In genomic region chr3:152382312-152383135, GRCh38 we compare ENCODE assay signal across 9 cellular contexts.
DNase-seq lines count a peak whose midpoint lies in the region; ATAC-seq and TF ChIP-seq lines count a peak whose summit lies in the region.
"Had no signal": no experiment of that assay in that cellular context is flagged by ENCODE, and none has a peak within 500 bp of the region (broad histone marks: within the 10 kb centered on the region; RNA-seq: fewer than 3 reads in every experiment).

No MANE protein-coding gene starts in this region.

- peak overlapping the region; percentile 62 for H3K4me3 Mint-ChIP-seq in activated naive CD8-positive, alpha-beta T cell treated with anti-CD3 and anti-CD28 coated beads, Interleukin-2, amount 50 U/mL, for 24 hours

- 80% methylated on average over 9 of the region's 9 CpGs for WGBS in SK-N-SH (ENCODE audit: low lambda C conversion rate)
- 35% methylated on average over 9 of the region's 9 CpGs for WGBS in suprapubic skin

- no peaks in the 10 kb centered on the region for H3K27me3 Mint-ChIP-seq in activated naive CD8-positive, alpha-beta T cell treated with anti-CD3 and anti-CD28 coated beads, Interleukin-2, amount 50 U/mL, for 24 hours

- peaks cover 22% of the 10 kb centered on the region for H3F3A ChIP-seq in SK-N-SH (replicated peaks; ENCODE audit: insufficient read depth)

- no peaks in the 10 kb centered on the region for H3K9me3 Mint-ChIP-seq in activated naive CD8-positive, alpha-beta T cell treated with anti-CD3 and anti-CD28 coated beads, Interleukin-2, amount 50 U/mL, for 24 hours

- H3K9ac ChIP-seq in SK-N-SH, result no peak overlapping the region

- H3K4me1 Mint-ChIP-seq in activated naive CD8-positive, alpha-beta T cell treated with anti-CD3 and anti-CD28 coated beads, Interleukin-2, amount 50 U/mL, for 24 hours, result peaks cover 84% of the 10 kb centered on the region

- CTCF ChIA-PET in SK-N-SH (lab: Yijun Ruan, JAX), result interaction anchor here (1.4 to 1.6 kb wide), 2 partner anchors 21 to 35 kb away, joined by 3 read pairs; no protein-coding TSS in a partner anchor

- H3K36me3 Mint-ChIP-seq in activated naive CD8-positive, alpha-beta T cell treated with anti-CD3 and anti-CD28 coated beads, Interleukin-2, amount 50 U/mL, for 24 hours (ENCODE audit: low read depth), result peaks cover 14% of the 10 kb centered on the region

- peak overlapping the region; percentile 80 for H3K27ac Mint-ChIP-seq in activated naive CD8-positive, alpha-beta T cell treated with anti-CD3 and anti-CD28 coated beads, Interleukin-2, amount 50 U/mL, for 24 hours

- no peak for ATAC-seq in SK-N-SH treated with all-trans-retinoic acid at 6 μM for 48 hours
- ATAC-seq in activated naive CD8-positive, alpha-beta T cell treated with anti-CD3 and anti-CD28 coated beads, Interleukin-2, amount 50 U/mL, for 24 hours, result no peak
- ATAC-seq in GM21737 (IDR thresholded peaks at IDR 0.05; ENCODE audit: unreplicated experiment), result no peak
- no peak for ATAC-seq in HG03097 (IDR thresholded peaks at IDR 0.05; ENCODE audit: low FRiP score, unreplicated experiment)

- no peak overlapping the region for H2AFZ ChIP-seq in SK-N-SH (ENCODE audit: low read depth)

- TF ChIP-seq CTCF in SK-N-SH (IDR thresholded peaks at IDR 0.05), result no peak
- TF ChIP-seq CTCF in suprapubic skin (IDR thresholded peaks at IDR 0.05), result no peak

- peak overlapping the region in 1 of 2 experiments; percentile 5; a peak in 1 of 4 replicates for H3K27ac ChIP-seq in SK-N-SH (ENCODE audit: low read depth in 2 of 2, low read length in 1 of 2)
- H3K27ac ChIP-seq in suprapubic skin, result peak overlapping the region; percentile 66
- H3K27ac ChIP-seq: 22Rv1 had no signal

- no peak for TF ChIP-seq RAD21 in SK-N-SH (IDR thresholded peaks at IDR 0.05; ENCODE audit: low read length)

- H3K27me3 ChIP-seq in SK-N-SH (ENCODE audit: insufficient read depth) (no peaks in the 10 kb centered on the region), suprapubic skin (no peaks in the 10 kb centered on the region)

- H3K9me2 ChIP-seq in SK-N-SH, result no peaks in the 10 kb centered on the region

- H3K4me1 ChIP-seq in SK-N-SH (ENCODE audit: control insufficient read depth in 1 of 2, insufficient read depth in 2 of 2, low read depth in 1 of 2, low read length in 1 of 2) (peaks cover 5 to 56% of the 10 kb centered on the region in 2 experiments; a peak in 2 of 4 replicates), suprapubic skin (peaks cover 79% of the 10 kb centered on the region)

- H3K4me2 ChIP-seq in SK-N-SH, result peak overlapping the region; percentile 58

- TF ChIP-seq EP300 in SK-N-SH (IDR thresholded peaks at IDR 0.05; ENCODE audit: borderline replicate concordance in 1 of 2, low read depth in 1 of 2, low read length in 1 of 2), result no peak
- no peak for TF ChIP-seq EP300 in suprapubic skin (IDR thresholded peaks at IDR 0.05)

- POLR2A ChIA-PET in SK-N-SH (lab: Yijun Ruan, JAX), result no interaction called here

- peaks cover 4 to 11% of the 10 kb centered on the region in 2 experiments for H3K36me3 ChIP-seq in SK-N-SH (replicated peaks in 1 of 2; ENCODE audit: control insufficient read depth in 1 of 2, insufficient read depth in 2 of 2, low read length in 1 of 2)
- H3K36me3 ChIP-seq in suprapubic skin, result peaks cover 5% of the 10 kb centered on the region

- peaks cover 49% of the 10 kb centered on the region for H4K20me1 ChIP-seq in SK-N-SH (ENCODE audit: insufficient read depth)

- TF ChIP-seq POLR2A in suprapubic skin (IDR thresholded peaks at IDR 0.05), result no peak

- H3K79me2 ChIP-seq in SK-N-SH (ENCODE audit: insufficient read depth), result peaks cover 100% of the 10 kb centered on the region

- DNase-seq in SK-N-SH, result no peak
- no peak for DNase-seq in activated naive CD8-positive, alpha-beta T cell treated with anti-CD3 and anti-CD28 coated beads, Interleukin-2, amount 50 U/mL, for 24 hours
- DNase-seq in kidney tubule cell (ENCODE audit: low spot score), result peak; percentile 41
- DNase-seq in suprapubic skin (ENCODE audit: low spot score in 2 of 2), result no peak
- DNase-seq in GM03348 (ENCODE audit: low spot score), result no peak

- no peaks in the 10 kb centered on the region for H3K9me3 ChIP-seq in SK-N-SH
- no peaks in the 10 kb centered on the region for H3K9me3 ChIP-seq in suprapubic skin

- no peak overlapping the region for H3K4me3 ChIP-seq in SK-N-SH (ENCODE audit: low read depth in 2 of 2, low read length in 1 of 2)
- H3K4me3 ChIP-seq in suprapubic skin, result peak overlapping the region; percentile 25

TF ChIP-seq in SK-N-SH, 30 proteins besides CTCF, POLR2A, EP300 and RAD21:
- TF ChIP-seq TEAD4 (IDR thresholded peaks at IDR 0.05; ENCODE audit: borderline replicate concordance, insufficient read depth) (no peak), TCF12 (IDR thresholded peaks at IDR 0.05) (no peak), TAF1 (IDR thresholded peaks at IDR 0.05; ENCODE audit: borderline replicate concordance, low read depth, low read length) (no peak), CHD2 (IDR thresholded peaks at IDR 0.05; ENCODE audit: low read length, partially characterized antibody) (no peak), RXRA (IDR thresholded peaks at IDR 0.05; ENCODE audit: borderline replicate concordance, low read depth) (no peak), NFIC (IDR thresholded peaks at IDR 0.05; ENCODE audit: borderline replicate concordance) (no peak), YY1 (IDR thresholded peaks at IDR 0.05; ENCODE audit: low read depth) (no peak), USF2 (IDR thresholded peaks at IDR 0.05; ENCODE audit: borderline replicate concordance, low read depth, low read length) (no peak), RCOR1 (IDR thresholded peaks at IDR 0.05; ENCODE audit: low read length) (no peak)

TF ChIP-seq in SK-N-SH treated with all-trans-retinoic acid at 6 μM for 48 hours, 23 proteins besides CTCF, POLR2A, EP300 and RAD21:
- TF ChIP-seq PPARA (CRISPR knock-in tag; IDR thresholded peaks at IDR 0.05; ENCODE audit: borderline replicate concordance), result no peak
- TF ChIP-seq CSRNP3 (CRISPR knock-in tag; IDR thresholded peaks at IDR 0.05), result no peak
- TF ChIP-seq OSR1 (CRISPR knock-in tag; IDR thresholded peaks at IDR 0.05), result no peak
- TF ChIP-seq SNAI2 (CRISPR knock-in tag; IDR thresholded peaks at IDR 0.05), result no peak
- TF ChIP-seq TOX (CRISPR knock-in tag; IDR thresholded peaks at IDR 0.05; ENCODE audit: borderline replicate concordance), result no peak
- TF ChIP-seq CSDC2 (CRISPR knock-in tag; IDR thresholded peaks at IDR 0.05), result no peak
- no peak for TF ChIP-seq RARB (CRISPR knock-in tag; IDR thresholded peaks at IDR 0.05)
- TF ChIP-seq ZNF565 (CRISPR knock-in tag; conservative IDR thresholded peaks at IDR 0.05; ENCODE audit: low read depth), result no peak
- TF ChIP-seq ISL1 (CRISPR knock-in tag; IDR thresholded peaks at IDR 0.05), result no peak
- no peak for TF ChIP-seq ZFP3 (CRISPR knock-in tag; IDR thresholded peaks at IDR 0.05)
- no peak for TF ChIP-seq BACH2 (CRISPR knock-in tag; IDR thresholded peaks at IDR 0.05; ENCODE audit: borderline replicate concordance)
- TF ChIP-seq POU6F1 (CRISPR knock-in tag; IDR thresholded peaks at IDR 0.05; ENCODE audit: borderline replicate concordance, low read depth), result no peak
- no peak for TF ChIP-seq GLIS3 (CRISPR knock-in tag; IDR thresholded peaks at IDR 0.05)
- TF ChIP-seq ZNF70 (CRISPR knock-in tag; IDR thresholded peaks at IDR 0.05), result no peak
- no peak for TF ChIP-seq ARNTL (CRISPR knock-in tag; IDR thresholded peaks at IDR 0.05; ENCODE audit: borderline replicate concordance, low read depth)
- TF ChIP-seq ESRRG (CRISPR knock-in tag; IDR thresholded peaks at IDR 0.05), result no peak
- no peak for TF ChIP-seq ZC3H10 (CRISPR knock-in tag; IDR thresholded peaks at IDR 0.05)
- TF ChIP-seq ZFP30 (CRISPR knock-in tag; IDR thresholded peaks at IDR 0.05), result no peak
